In genomic region chr14:31560759-31561154, GRCh38 we compare ENCODE assay signal across 8 cellular contexts. TPM values are rescaled to one million over a fixed set of nuclear protein-coding genes. Genes with fewer than 3 reads are reported as not detected.
DNase-seq lines count a peak whose midpoint lies in the region; ATAC-seq, FAIRE-seq and TF ChIP-seq lines count a peak whose summit lies in the region.

No MANE protein-coding gene starts in this region.

- in situ Hi-C loops in astrocyte of the cerebellum (cut with HindIII; ENCODE audit: low sequenced_read_pairs), result no loop called here

- H3K36me3 Mint-ChIP-seq in memory B cell, result peaks cover 2% of the 10 kb centered on the region

- no peak overlapping the region for H3K27ac ChIP-seq in small intestine (ENCODE audit: low read depth in 1 of 2, low read length in 1 of 2)

- H3K27me3 ChIP-seq in small intestine (ENCODE audit: control insufficient read depth in 2 of 2, insufficient read depth in 2 of 2, low read length in 2 of 2), result no peaks in the 10 kb centered on the region

- TF ChIP-seq CTCF in astrocyte of the cerebellum (IDR thresholded peaks at IDR 0.05; ENCODE audit: low read depth, low read length, missing control alignments), result no peak

- H3K4me1 Mint-ChIP-seq in memory B cell, result peaks cover 15% of the 10 kb centered on the region

- H3K9me3 Mint-ChIP-seq in memory B cell, result peaks cover 2% of the 10 kb centered on the region

- FAIRE-seq in GM18507 (lab: Jason Lieb, UNC) (no peak), small intestine (lab: Jason Lieb, UNC) (no peak)

- peak overlapping the region; percentile 98 for H3K27ac Mint-ChIP-seq in memory B cell

- H3K4me3 Mint-ChIP-seq in memory B cell, result peak overlapping the region; percentile 92

- no peaks in the 10 kb centered on the region for H3K36me3 ChIP-seq in small intestine (ENCODE audit: control insufficient read depth in 2 of 2, insufficient read depth in 2 of 2, low read length in 2 of 2)

- H3K4me3 ChIP-seq in astrocyte of the cerebellum (ENCODE audit: low read depth, low read length) (peak overlapping the region; percentile 87), small intestine (ENCODE audit: low read depth in 1 of 2, low read length in 2 of 2) (peak overlapping the region in 1 of 2 donors; percentile 76)

- 36 to 46% (median 39%) methylated on average over 7 of the region's 7 CpGs for WGBS in small intestine, 3 donors

- no peaks in the 10 kb centered on the region for H3K9me3 ChIP-seq in small intestine (ENCODE audit: control insufficient read depth, low read depth)

- peaks cover 3% of the 10 kb centered on the region for H3K27me3 Mint-ChIP-seq in memory B cell

- DNase-seq in GM18507 (ENCODE audit: extremely low spot score, insufficient read length, low read depth) (peak; percentile 1), astrocyte of the cerebellum (ENCODE audit: low read depth) (no peak), memory B cell (ENCODE audit: low spot score in 2 of 2) (no peak), NCI-H1694 (lab: John Stamatoyannopoulos, UW) (no peak), COLO668 (lab: John Stamatoyannopoulos, UW; ENCODE audit: unreplicated experiment) (no peak), small intestine (no peak)

- ATAC-seq in HG03354 (IDR thresholded peaks at IDR 0.05; ENCODE audit: poor library complexity, severe bottlenecking, unreplicated experiment) (peak; percentile 9), memory B cell (ENCODE audit: low read depth) (peak; percentile 2), GM21447 (IDR thresholded peaks at IDR 0.05; ENCODE audit: unreplicated experiment) (no peak)

- no peaks in the 10 kb centered on the region for H3K4me1 ChIP-seq in small intestine (ENCODE audit: control insufficient read depth in 2 of 2, insufficient read depth in 1 of 2, low read depth in 1 of 2, low read length in 1 of 2)

RNA-seq across cellular contexts. Expression of gene NUBPL, which starts 0.4 kb away (rescaled TPM):
- polyA plus RNA-seq in small intestine, result 1 to 10 TPM; 1.1 to 7.0 (median 2.2) TPM
